13 cellular contexts compared by ENCODE assay signal in the genomic region with DNA sequence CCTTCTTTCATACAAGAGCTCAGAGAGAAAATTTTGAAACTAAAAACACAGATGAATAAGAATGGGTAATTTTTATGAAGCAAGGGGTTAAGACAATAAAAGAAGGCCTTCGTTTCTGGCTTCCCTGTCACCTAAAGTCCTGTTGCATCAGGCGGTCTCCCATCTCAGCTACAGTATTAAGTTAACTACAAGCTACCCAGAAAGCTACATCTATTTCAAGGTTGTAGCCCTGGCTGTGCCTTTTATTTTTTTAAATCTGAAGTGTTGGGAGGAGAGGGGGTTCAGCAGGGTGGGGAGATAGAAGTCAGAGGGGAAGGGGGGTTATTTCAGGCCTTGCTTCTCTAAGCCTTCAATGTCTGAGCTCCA.
DNase-seq lines count a peak whose midpoint lies in the region; ATAC-seq and TF ChIP-seq lines count a peak whose summit lies in the region.
"Had no signal": no experiment of that assay in that cellular context is flagged by ENCODE, and none has a peak within 500 bp of the region (broad histone marks: within the 10 kb centered on the region; RNA-seq: fewer than 3 reads in every experiment).

No MANE protein-coding gene starts in this region.

- H3K27ac ChIP-seq in CD4-positive, CD25-positive, alpha-beta regulatory T cell (ENCODE audit: insufficient read depth, low read length, poor library complexity, severe bottlenecking), result peak overlapping the region; percentile 65
- H3K27ac ChIP-seq in IMR-90 (ENCODE audit: insufficient read depth, low read length), result peak overlapping the region; percentile 44; the same call in 1 of the 2 replicates
- H3K27ac ChIP-seq in mammary epithelial cell (ENCODE audit: insufficient read depth, low read depth, low read length), result peak overlapping the region; percentile 88

- no peak for TF ChIP-seq POLR2A in IMR-90 (IDR thresholded peaks at IDR 0.05; ENCODE audit: low read depth, low read length)

- no peak for TF ChIP-seq CTCF in IMR-90 (conservative IDR thresholded peaks at IDR 0.05; ENCODE audit: low read depth, low read length)
- no peak for TF ChIP-seq CTCF in mammary epithelial cell (conservative IDR thresholded peaks at IDR 0.05 in 1 of 2, IDR thresholded peaks at IDR 0.05 in 1 of 2; ENCODE audit: extremely low read depth in 1 of 2, insufficient read depth in 1 of 2, low read depth in 1 of 2, low read length in 2 of 2)
- TF ChIP-seq CTCF in nephron (IDR thresholded peaks at IDR 0.05; ENCODE audit: unreplicated experiment in 3 of 3), result no peak

- H3K4me2 ChIP-seq in IMR-90 (ENCODE audit: low read depth, low read length) (no peak overlapping the region), mammary epithelial cell (ENCODE audit: insufficient read depth, low read depth, low read length) (no peak overlapping the region)

- in situ Hi-C loops in IMR-90 (cut with MboI; ENCODE audit: low sequenced_read_pairs), result no loop called here
- in situ Hi-C loops in mammary epithelial cell (cut with MboI; ENCODE audit: low sequenced_read_pairs in 2 of 2), result no loop called here

- peak overlapping the region; percentile 35 for H3K4me3 ChIP-seq in CD4-positive, CD25-positive, alpha-beta regulatory T cell (ENCODE audit: low read depth, low read length)
- no peak overlapping the region for H3K4me3 ChIP-seq in IMR-90 (ENCODE audit: insufficient read depth, low read depth, low read length)
- no peak overlapping the region for H3K4me3 ChIP-seq in mammary epithelial cell (replicated peaks in 1 of 3; ENCODE audit: insufficient read depth in 1 of 3, low read depth in 2 of 3, low read length in 3 of 3)

- no peaks in the 10 kb centered on the region for H3K27me3 ChIP-seq in CD4-positive, CD25-positive, alpha-beta regulatory T cell (ENCODE audit: control insufficient read depth, insufficient read depth, low read length)
- peaks cover 3% of the 10 kb centered on the region for H3K27me3 ChIP-seq in IMR-90 (ENCODE audit: control insufficient read depth, insufficient read depth, low read length)
- no peaks in the 10 kb centered on the region for H3K27me3 ChIP-seq in mammary epithelial cell (ENCODE audit: insufficient read depth, low read length)

- intact Hi-C loops in IMR-90 (cut with micrococcal nuclease), result no loop called here
- intact Hi-C loops in mammary epithelial cell (cut with micrococcal nuclease), result loop anchor here (2.0 to 5.0 kb wide), 2 partner anchors 84 to 437 kb away; no protein-coding TSS in a partner anchor

- H3K14ac ChIP-seq in IMR-90 (replicated peaks; ENCODE audit: low read depth, low read length), result no peak overlapping the region

- H3K56ac ChIP-seq in IMR-90 (ENCODE audit: extremely low read depth, insufficient read depth, low read length), result no peak overlapping the region

- H3K9me3 ChIP-seq in CD4-positive, CD25-positive, alpha-beta regulatory T cell (ENCODE audit: control insufficient read depth in 2 of 2, low read length in 2 of 2), result no peaks in the 10 kb centered on the region
- H3K9me3 ChIP-seq in IMR-90 (ENCODE audit: control insufficient read depth, insufficient read depth, low read length) (no peaks in the 10 kb centered on the region), mammary epithelial cell (replicated peaks; ENCODE audit: insufficient read depth, low read length) (no peaks in the 10 kb centered on the region)

- no peak overlapping the region for H2BK5ac ChIP-seq in IMR-90 (ENCODE audit: low read depth, low read length, poor library complexity, severe bottlenecking)

- H2BK15ac ChIP-seq in IMR-90 (ENCODE audit: low read depth, low read length), result no peak overlapping the region

- H3K9me1 ChIP-seq in IMR-90 (ENCODE audit: insufficient read depth, low read length), result no peaks in the 10 kb centered on the region

- POLR2A ChIA-PET in IMR-90 (lab: Charles Lee; ENCODE audit: unreplicated experiment), result interaction anchor here (1.2 kb wide), 1 partner anchor 52 kb away, joined by 4 read pairs; no protein-coding TSS in a partner anchor

- peaks cover 17% of the 10 kb centered on the region for H3K4me1 ChIP-seq in CD4-positive, CD25-positive, alpha-beta regulatory T cell (ENCODE audit: control insufficient read depth, insufficient read depth, low read length, poor library complexity, severe bottlenecking)
- H3K4me1 ChIP-seq in IMR-90 (ENCODE audit: control insufficient read depth, insufficient read depth, low read length) (peaks cover 5% of the 10 kb centered on the region; the same call in 1 of the 2 replicates), mammary epithelial cell (ENCODE audit: insufficient read depth, low read length) (peaks cover 36% of the 10 kb centered on the region)

- H4K20me1 ChIP-seq in IMR-90 (ENCODE audit: insufficient read depth, low read length), result no peaks in the 10 kb centered on the region
- H4K20me1 ChIP-seq in mammary epithelial cell (ENCODE audit: insufficient read depth, low read length), result no peaks in the 10 kb centered on the region

- BruUV-seq in IMR-90 (replicated peaks; lab: Mats Ljungman, UMichigan) (no TSS peak), mammary epithelial cell (replicated peaks; lab: Mats Ljungman, UMichigan) (no TSS peak)

- CTCF ChIA-PET in IMR-90 (lab: Yijun Ruan, JAX), result interaction anchor here (0.8 to 1.5 kb wide), 4 partner anchors 10 to 84 kb away, joined by 3 to 5 read pairs (median 4); no protein-coding TSS in a partner anchor
- CTCF ChIA-PET in mammary epithelial cell (lab: Charles Lee; ENCODE audit: low non-redundant PET), result no interaction called here

- H2AFZ ChIP-seq in IMR-90 (replicated peaks; ENCODE audit: low read length, poor library complexity) (no peak overlapping the region), mammary epithelial cell (ENCODE audit: low read depth, low read length) (peak overlapping the region; percentile 71)

- H3K36me3 ChIP-seq in CD4-positive, CD25-positive, alpha-beta regulatory T cell (ENCODE audit: control insufficient read depth, insufficient read depth, low read length), result no peaks in the 10 kb centered on the region
- H3K36me3 ChIP-seq in IMR-90 (ENCODE audit: control insufficient read depth, insufficient read depth, low read length) (no peaks in the 10 kb centered on the region), mammary epithelial cell (ENCODE audit: insufficient read depth, low read length) (no peaks in the 10 kb centered on the region)

- no peak overlapping the region for H3K9ac ChIP-seq in IMR-90 (ENCODE audit: low read depth, low read length)
- H3K9ac ChIP-seq in mammary epithelial cell (ENCODE audit: insufficient read depth, low read length), result peak overlapping the region; percentile 57

- no peak overlapping the region for H3K4me3 Mint-ChIP-seq in CD4-positive, CD25-positive, alpha-beta regulatory T cell
- no peak overlapping the region for H3K4me3 Mint-ChIP-seq in nephron
- no peak overlapping the region for H3K4me3 Mint-ChIP-seq in stimulated activated effector memory CD8-positive, alpha-beta T cell treated with anti-CD3 and anti-CD28 coated beads, Interleukin-12 subunit alpha, Interleukin-12 subunit beta, amount 100 ng/mL, for 72 hours
- H3K4me3 Mint-ChIP-seq: B cell had no signal

- H2BK20ac ChIP-seq in IMR-90 (ENCODE audit: low read depth, low read length), result peak overlapping the region; percentile 45; the same call in 1 of the 2 replicates

- H2BK120ac ChIP-seq in IMR-90 (ENCODE audit: low read depth, low read length), result peak overlapping the region; percentile 62; the same call in 1 of the 2 replicates

- no CpG with 5 or more reads among the region's 2 CpGs for WGBS in IMR-90 (ENCODE audit: extremely low coverage in 2 of 2, insufficient read length in 1 of 2), 2 experiments
- 73% methylated on average over 2 of the region's 2 CpGs for WGBS in mammary epithelial cell (ENCODE audit: low coverage, missing lambda C conversion rate)

- H3K4me1 Mint-ChIP-seq in CD4-positive, CD25-positive, alpha-beta regulatory T cell, result peaks cover 13 to 32% (median 22%) of the 10 kb centered on the region in 4 donors
- H3K4me1 Mint-ChIP-seq in nephron, result peaks cover 35% of the 10 kb centered on the region
- H3K4me1 Mint-ChIP-seq in stimulated activated effector memory CD8-positive, alpha-beta T cell treated with anti-CD3 and anti-CD28 coated beads, Interleukin-12 subunit alpha, Interleukin-12 subunit beta, amount 100 ng/mL, for 72 hours, result peaks cover 11% of the 10 kb centered on the region
- H3K4me1 Mint-ChIP-seq: B cell had no signal

- no peak overlapping the region for H2AK9ac ChIP-seq in IMR-90 (replicated peaks; ENCODE audit: low read depth, low read length, poor library complexity)

- H4K91ac ChIP-seq in IMR-90 (ENCODE audit: insufficient read depth, low read depth, low read length), result no peak overlapping the region

- peak overlapping the region; percentile 44; the same call in 1 of the 2 replicates for H4K5ac ChIP-seq in IMR-90 (ENCODE audit: low read depth, low read length)

- ATAC-seq in CD4-positive, CD25-positive, alpha-beta regulatory T cell (ENCODE audit: low read depth in 2 of 2), result no peak
- ATAC-seq in IMR-90 (ENCODE audit: low read depth), result no peak
- no peak for ATAC-seq in stimulated activated effector memory CD8-positive, alpha-beta T cell treated with anti-CD3 and anti-CD28 coated beads, Interleukin-12 subunit alpha, Interleukin-12 subunit beta, amount 100 ng/mL, for 72 hours
- ATAC-seq in GM21737 (IDR thresholded peaks at IDR 0.05; ENCODE audit: unreplicated experiment), result no peak
- ATAC-seq in HG02884 (IDR thresholded peaks at IDR 0.05; ENCODE audit: unreplicated experiment), result no peak

- no peak for TF ChIP-seq RAD21 in IMR-90 (IDR thresholded peaks at IDR 0.05; ENCODE audit: low read length)

- H2AK5ac ChIP-seq in IMR-90 (ENCODE audit: low read depth, low read length), result no peak overlapping the region

- peak overlapping the region; percentile 54; the same call in 1 of the 2 replicates for H3K18ac ChIP-seq in IMR-90 (ENCODE audit: low read depth, low read length)

- H4K8ac ChIP-seq in IMR-90 (ENCODE audit: low read depth in 2 of 2, low read length in 2 of 2), result no peak overlapping the region; a peak in 1 of 4 replicates

- no peak overlapping the region for H3K4ac ChIP-seq in IMR-90 (ENCODE audit: low read depth, low read length)

- H3K23ac ChIP-seq in IMR-90 (ENCODE audit: low read depth, low read length), result no peak overlapping the region

- no peaks in the 10 kb centered on the region for H3K9me3 Mint-ChIP-seq in CD4-positive, CD25-positive, alpha-beta regulatory T cell
- H3K9me3 Mint-ChIP-seq in nephron, result no peaks in the 10 kb centered on the region
- H3K9me3 Mint-ChIP-seq in stimulated activated effector memory CD8-positive, alpha-beta T cell treated with anti-CD3 and anti-CD28 coated beads, Interleukin-12 subunit alpha, Interleukin-12 subunit beta, amount 100 ng/mL, for 72 hours, result no peaks in the 10 kb centered on the region

- H3K79me1 ChIP-seq in IMR-90 (ENCODE audit: low read depth in 1 of 2, low read length in 2 of 2), result no peaks in the 10 kb centered on the region

- no peak for DNase-seq in CD4-positive, CD25-positive, alpha-beta regulatory T cell
- DNase-seq in IMR-90 (no peak), mammary epithelial cell (no peak)
- no peak for DNase-seq in stimulated activated effector memory CD8-positive, alpha-beta T cell treated with anti-CD3 and anti-CD28 coated beads, Interleukin-12 subunit alpha, Interleukin-12 subunit beta, amount 100 ng/mL, for 72 hours (ENCODE audit: low spot score in 2 of 2)
- DNase-seq in stimulated activated CD4-positive, alpha-beta T cell treated with anti-CD3 and anti-CD28 coated beads, Interleukin-4, amount 100 ng/mL, for 4 hours, result no peak
- DNase-seq: amygdala, left cardiac atrium, occipital lobe, T-helper 9 cell had no signal

- H3K27me3 Mint-ChIP-seq in CD4-positive, CD25-positive, alpha-beta regulatory T cell, result peaks cover 2% of the 10 kb centered on the region
- H3K27me3 Mint-ChIP-seq in nephron (ENCODE audit: low read depth), result no peaks in the 10 kb centered on the region
- H3K27me3 Mint-ChIP-seq: B cell had no signal

- no peaks in the 10 kb centered on the region for H3K36me3 Mint-ChIP-seq in CD4-positive, CD25-positive, alpha-beta regulatory T cell
- H3K36me3 Mint-ChIP-seq in nephron (ENCODE audit: low read depth), result no peaks in the 10 kb centered on the region
- no peaks in the 10 kb centered on the region for H3K36me3 Mint-ChIP-seq in stimulated activated effector memory CD8-positive, alpha-beta T cell treated with anti-CD3 and anti-CD28 coated beads, Interleukin-12 subunit alpha, Interleukin-12 subunit beta, amount 100 ng/mL, for 72 hours

- dilution Hi-C loops in IMR-90 (cut with HindIII; ENCODE audit: low sequenced_read_pairs, unreplicated experiment) (no loop called here), mammary epithelial cell (cut with HindIII; ENCODE audit: low sequenced_read_pairs) (no loop called here)

- peak overlapping the region; percentile 90 to 95 (median 90) for H3K27ac Mint-ChIP-seq in CD4-positive, CD25-positive, alpha-beta regulatory T cell
- peak overlapping the region; percentile 20 to 73 (median 38) for H3K27ac Mint-ChIP-seq in nephron
- no peak overlapping the region for H3K27ac Mint-ChIP-seq in stimulated activated effector memory CD8-positive, alpha-beta T cell treated with anti-CD3 and anti-CD28 coated beads, Interleukin-12 subunit alpha, Interleukin-12 subunit beta, amount 100 ng/mL, for 72 hours
- H3K27ac Mint-ChIP-seq: B cell had no signal

- no peaks in the 10 kb centered on the region for H3K79me2 ChIP-seq in mammary epithelial cell (ENCODE audit: insufficient read depth, low read length)
